In genomic region chr11:93512073-93512475, GRCh38 we compare ENCODE assay signal across 10 cellular contexts. TPM values are rescaled to one million over a fixed set of nuclear protein-coding genes. Genes with fewer than 3 reads are reported as not detected.
DNase-seq lines count a peak whose midpoint lies in the region; ATAC-seq lines count a peak whose summit lies in the region.
"Had no signal": no experiment of that assay in that cellular context is flagged by ENCODE, and none has a peak within 500 bp of the region (broad histone marks: within the 10 kb centered on the region; RNA-seq: fewer than 3 reads in every experiment).

No MANE protein-coding gene starts in this region.

- POLR2A ChIA-PET in activated CD4-positive, alpha-beta T cell treated with anti-CD3 and anti-CD28 coated beads for 36 hours (lab: Charles Lee) = no interaction called here

- H3K27me3 Mint-ChIP-seq in activated CD4-positive, alpha-beta T cell treated with anti-CD3 and anti-CD28 coated beads for 36 hours = no peaks in the 10 kb centered on the region
- H3K27me3 Mint-ChIP-seq in activated T-helper 1 cell treated with anti-CD3 and anti-CD28 coated beads, Interleukin-12 subunit alpha, Interleukin-12 subunit beta, Interleukin-2, Interleukin-4 antibody, amounts not matched to agents 30 ng/mL and 10 ng/mL and 1 ng/mL, durations not matched to agents 14 hours and 24 hours and 36 hours (ENCODE audit: insufficient read depth) = no peaks in the 10 kb centered on the region
- peaks cover 0 to 5% of the 10 kb centered on the region in 2 donors for H3K27me3 Mint-ChIP-seq in effector memory CD8-positive, alpha-beta T cell

- no peak overlapping the region for H3K4me3 Mint-ChIP-seq in activated CD4-positive, alpha-beta T cell treated with anti-CD3 and anti-CD28 coated beads for 36 hours
- H3K4me3 Mint-ChIP-seq in activated T-helper 1 cell treated with anti-CD3 and anti-CD28 coated beads, Interleukin-12 subunit alpha, Interleukin-12 subunit beta, Interleukin-2, Interleukin-4 antibody, amounts not matched to agents 30 ng/mL and 10 ng/mL and 1 ng/mL, durations not matched to agents 14 hours and 24 hours and 36 hours = peak overlapping the region; percentile 70
- no peak overlapping the region for H3K4me3 Mint-ChIP-seq in effector memory CD8-positive, alpha-beta T cell

- ATAC-seq in activated CD4-positive, alpha-beta T cell treated with anti-CD3 and anti-CD28 coated beads for 36 hours = peak; percentile 94
- ATAC-seq in GM21447 (IDR thresholded peaks at IDR 0.05; ENCODE audit: unreplicated experiment) = peak; percentile 86
- peak; percentile 83 for ATAC-seq in HG03095 (IDR thresholded peaks at IDR 0.05; ENCODE audit: unreplicated experiment)
- no peak for ATAC-seq in effector memory CD8-positive, alpha-beta T cell (replicated peaks)

- H3K4me1 Mint-ChIP-seq in activated CD4-positive, alpha-beta T cell treated with anti-CD3 and anti-CD28 coated beads for 36 hours = peaks cover 10% of the 10 kb centered on the region
- H3K4me1 Mint-ChIP-seq in activated T-helper 1 cell treated with anti-CD3 and anti-CD28 coated beads, Interleukin-12 subunit alpha, Interleukin-12 subunit beta, Interleukin-2, Interleukin-4 antibody, amounts not matched to agents 30 ng/mL and 10 ng/mL and 1 ng/mL, durations not matched to agents 14 hours and 24 hours and 36 hours (ENCODE audit: low read depth) = peaks cover 49% of the 10 kb centered on the region
- no peaks in the 10 kb centered on the region for H3K4me1 Mint-ChIP-seq in effector memory CD8-positive, alpha-beta T cell (ENCODE audit: low read depth in 2 of 2)

- H3K27ac Mint-ChIP-seq in activated CD4-positive, alpha-beta T cell treated with anti-CD3 and anti-CD28 coated beads for 36 hours = peak overlapping the region; percentile 52
- H3K27ac Mint-ChIP-seq in activated T-helper 1 cell treated with anti-CD3 and anti-CD28 coated beads, Interleukin-12 subunit alpha, Interleukin-12 subunit beta, Interleukin-2, Interleukin-4 antibody, amounts not matched to agents 30 ng/mL and 10 ng/mL and 1 ng/mL, durations not matched to agents 14 hours and 24 hours and 36 hours = peak overlapping the region; percentile 94
- H3K27ac Mint-ChIP-seq in effector memory CD8-positive, alpha-beta T cell = no peak overlapping the region

- CTCF ChIA-PET in activated CD4-positive, alpha-beta T cell treated with anti-CD3 and anti-CD28 coated beads for 36 hours (lab: Charles Lee) = no interaction called here

- intact Hi-C loops in activated CD4-positive, alpha-beta T cell treated with anti-CD3 and anti-CD28 coated beads for 36 hours (cut with DNase I, micrococcal nuclease) = no loop called here
- intact Hi-C loops in activated T-helper 1 cell treated with anti-CD3 and anti-CD28 coated beads, Interleukin-12 subunit alpha, Interleukin-12 subunit beta, Interleukin-2, Interleukin-4 antibody, amounts not matched to agents 30 ng/mL and 10 ng/mL and 1 ng/mL, durations not matched to agents 14 hours and 24 hours and 36 hours (cut with micrococcal nuclease) = loop anchor here (1.0 to 2.0 kb wide), 3 partner anchors 8 to 30 kb away; no protein-coding TSS in a partner anchor

- DNase-seq in activated CD4-positive, alpha-beta T cell treated with anti-CD3 and anti-CD28 coated beads for 36 hours = peak; percentile 37
- no peak for DNase-seq in activated CD4-positive, alpha-beta T cell treated with anti-CD3 and anti-CD28 coated beads for 1 hour
- no peak for DNase-seq in activated T-helper 1 cell treated with anti-CD3 and anti-CD28 coated beads, Interleukin-12 subunit alpha, Interleukin-12 subunit beta, Interleukin-2, Interleukin-4 antibody, amounts not matched to agents 30 ng/mL and 10 ng/mL and 1 ng/mL, durations not matched to agents 14 hours and 24 hours and 36 hours (ENCODE audit: low spot score)
- no peak for DNase-seq in ureter (ENCODE audit: low spot score)
- DNase-seq in HT-29 (ENCODE audit: low spot score) = no peak
- no peak for DNase-seq in effector memory CD8-positive, alpha-beta T cell
- DNase-seq: erythroblast, NCI-H1092 treated with DMSO at 0.1 percent for 48 hours had no signal

- peaks cover 3% of the 10 kb centered on the region for H3K36me3 Mint-ChIP-seq in activated CD4-positive, alpha-beta T cell treated with anti-CD3 and anti-CD28 coated beads for 36 hours (ENCODE audit: low read depth)
- peaks cover 13% of the 10 kb centered on the region for H3K36me3 Mint-ChIP-seq in activated T-helper 1 cell treated with anti-CD3 and anti-CD28 coated beads, Interleukin-12 subunit alpha, Interleukin-12 subunit beta, Interleukin-2, Interleukin-4 antibody, amounts not matched to agents 30 ng/mL and 10 ng/mL and 1 ng/mL, durations not matched to agents 14 hours and 24 hours and 36 hours (ENCODE audit: low read depth)
- no peaks in the 10 kb centered on the region for H3K36me3 Mint-ChIP-seq in effector memory CD8-positive, alpha-beta T cell (ENCODE audit: insufficient read depth)

- H3K9me3 Mint-ChIP-seq in activated CD4-positive, alpha-beta T cell treated with anti-CD3 and anti-CD28 coated beads for 36 hours (ENCODE audit: low read depth) = no peaks in the 10 kb centered on the region
- peaks cover 6% of the 10 kb centered on the region for H3K9me3 Mint-ChIP-seq in activated T-helper 1 cell treated with anti-CD3 and anti-CD28 coated beads, Interleukin-12 subunit alpha, Interleukin-12 subunit beta, Interleukin-2, Interleukin-4 antibody, amounts not matched to agents 30 ng/mL and 10 ng/mL and 1 ng/mL, durations not matched to agents 14 hours and 24 hours and 36 hours
- no peaks in the 10 kb centered on the region for H3K9me3 Mint-ChIP-seq in effector memory CD8-positive, alpha-beta T cell

RNA-seq across cellular contexts. Expression of gene SMCO4, which starts 31.1 kb away (rescaled TPM):
- total RNA-seq in activated CD4-positive, alpha-beta T cell treated with anti-CD3 and anti-CD28 coated beads for 36 hours = 10 to 100 TPM; 24.5 to 24.6 TPM
- total RNA-seq in activated T-helper 1 cell treated with anti-CD3 and anti-CD28 coated beads, Interleukin-12 subunit alpha, Interleukin-12 subunit beta, Interleukin-2, Interleukin-4 antibody, amounts not matched to agents 30 ng/mL and 10 ng/mL and 1 ng/mL, durations not matched to agents 14 hours and 24 hours and 36 hours = 33.4 and 34.8 TPM in 2 replicates
- 13.9 TPM for total RNA-seq in ureter
- total RNA-seq in HT-29 (2014; rRNA removed; shearing (Covaris generic)) = 24.6 and 36.4 TPM in 2 replicates

Comparison
In these comparisons a context has a peak if more than half of its experiments do, and no peak if none do; other contexts are left out.
1. H3K27ac Mint-ChIP-seq: peak in activated CD4-positive, alpha-beta T cell treated with anti-CD3 and anti-CD28 coated beads for 36 hours (single experiment) and activated T-helper 1 cell treated with anti-CD3 and anti-CD28 coated beads, Interleukin-12 subunit alpha, Interleukin-12 subunit beta, Interleukin-2, Interleukin-4 antibody, amounts not matched to agents 30 ng/mL and 10 ng/mL and 1 ng/mL, durations not matched to agents 14 hours and 24 hours and 36 hours (single experiment); none in effector memory CD8-positive, alpha-beta T cell (0 of 2).